ENCODE assay signal across 21 cellular contexts in the genomic region with DNA sequence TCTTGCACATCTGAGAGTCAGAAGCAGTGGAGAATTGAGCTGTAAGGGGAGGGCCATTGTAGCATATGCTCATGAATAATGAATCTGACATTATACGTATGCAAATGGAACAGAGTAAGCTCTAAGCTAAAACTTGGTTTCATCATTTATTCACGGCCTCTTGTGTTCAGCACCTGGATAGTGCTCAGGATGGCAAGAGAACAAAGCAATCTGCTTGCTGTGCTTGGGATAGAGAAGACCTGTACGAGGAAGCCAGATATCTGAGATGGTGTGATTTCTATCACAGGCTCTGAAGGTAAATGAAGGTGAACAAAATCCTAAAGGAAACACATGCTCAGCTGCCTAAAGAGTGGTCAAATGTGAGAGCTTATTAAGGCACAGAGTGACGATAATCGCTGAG.
DNase-seq lines count a peak whose midpoint lies in the region; ATAC-seq, FAIRE-seq and TF ChIP-seq lines count a peak whose summit lies in the region.
"Had no signal": no experiment of that assay in that cellular context is flagged by ENCODE, and none has a peak within 500 bp of the region (broad histone marks: within the 10 kb centered on the region; RNA-seq: fewer than 3 reads in every experiment).

No MANE protein-coding gene starts in this region.

- H3K27ac ChIP-seq in VCaP = peak overlapping the region; percentile 70; the same call in 1 of the 2 replicates
- H3K27ac ChIP-seq: A549, SK-N-MC had no signal

- TF ChIP-seq CTCF in VCaP (conservative IDR thresholded peaks at IDR 0.05) = no peak

- no peak for TF ChIP-seq RAD21 in Ishikawa (IDR thresholded peaks at IDR 0.05; ENCODE audit: low read depth)

- DNase-seq in GM12891 (ENCODE audit: insufficient read length, low spot score) (no peak), inferior parietal cortex (ENCODE audit: extremely low spot score) (peak; percentile 31), erythroblast (lab: John Stamatoyannopoulos, UW) (no peak)
- DNase-seq: DMS79, GOT3, MG63, NCI-H1694 treated with DMSO at 0.1 percent for 48 hours, NCI-H2081 treated with DMSO at 0.1 percent for 48 hours, NCI-H226, NCI-H510A treated with DMSO at 0.1 percent for 48 hours, NCI-H774, PC-3, RPMI8226, SHP77 treated with DMSO at 0.1 percent for 48 hours had no signal

- TF ChIP-seq POLR2A in GM12891 (IDR thresholded peaks at IDR 0.05; ENCODE audit: low read depth, low read length) (no peak), erythroblast (IDR thresholded peaks at IDR 0.05; ENCODE audit: low read length) (no peak)

- no peak for TF ChIP-seq EP300 in Ishikawa (IDR thresholded peaks at IDR 0.05; ENCODE audit: borderline replicate concordance)

- ATAC-seq in GM19035 (IDR thresholded peaks at IDR 0.05; ENCODE audit: unreplicated experiment) = no peak
- ATAC-seq in HG02623 (IDR thresholded peaks at IDR 0.05; ENCODE audit: unreplicated experiment) = no peak
- ATAC-seq: A549, PC-3 had no signal

- FAIRE-seq in GM12891 (lab: Jason Lieb, UNC) = peak; percentile 31
- FAIRE-seq: A549, D721Med had no signal

TF ChIP-seq in GM12891, 5 proteins besides CTCF, POLR2A, EP300 and RAD21:
- no peak for TF ChIP-seq POLR2AphosphoS5 (IDR thresholded peaks at IDR 0.05; ENCODE audit: low read depth, low read length)
- no peak for TF ChIP-seq POU2F2 (IDR thresholded peaks at IDR 0.05; ENCODE audit: low read depth, low read length)
- no peak for TF ChIP-seq TAF1 (IDR thresholded peaks at IDR 0.05; ENCODE audit: low read depth, low read length)
- TF ChIP-seq SPI1 (IDR thresholded peaks at IDR 0.05; ENCODE audit: low read depth, low read length) = no peak
- no peak for TF ChIP-seq PAX5 (IDR thresholded peaks at IDR 0.05; ENCODE audit: insufficient read depth, low read length, severe bottlenecking)
TF ChIP-seq in GM12891: peak in this region for 0.

TF ChIP-seq in Ishikawa, 13 proteins besides CTCF, POLR2A, EP300 and RAD21:
- TF ChIP-seq, protein P1, sequence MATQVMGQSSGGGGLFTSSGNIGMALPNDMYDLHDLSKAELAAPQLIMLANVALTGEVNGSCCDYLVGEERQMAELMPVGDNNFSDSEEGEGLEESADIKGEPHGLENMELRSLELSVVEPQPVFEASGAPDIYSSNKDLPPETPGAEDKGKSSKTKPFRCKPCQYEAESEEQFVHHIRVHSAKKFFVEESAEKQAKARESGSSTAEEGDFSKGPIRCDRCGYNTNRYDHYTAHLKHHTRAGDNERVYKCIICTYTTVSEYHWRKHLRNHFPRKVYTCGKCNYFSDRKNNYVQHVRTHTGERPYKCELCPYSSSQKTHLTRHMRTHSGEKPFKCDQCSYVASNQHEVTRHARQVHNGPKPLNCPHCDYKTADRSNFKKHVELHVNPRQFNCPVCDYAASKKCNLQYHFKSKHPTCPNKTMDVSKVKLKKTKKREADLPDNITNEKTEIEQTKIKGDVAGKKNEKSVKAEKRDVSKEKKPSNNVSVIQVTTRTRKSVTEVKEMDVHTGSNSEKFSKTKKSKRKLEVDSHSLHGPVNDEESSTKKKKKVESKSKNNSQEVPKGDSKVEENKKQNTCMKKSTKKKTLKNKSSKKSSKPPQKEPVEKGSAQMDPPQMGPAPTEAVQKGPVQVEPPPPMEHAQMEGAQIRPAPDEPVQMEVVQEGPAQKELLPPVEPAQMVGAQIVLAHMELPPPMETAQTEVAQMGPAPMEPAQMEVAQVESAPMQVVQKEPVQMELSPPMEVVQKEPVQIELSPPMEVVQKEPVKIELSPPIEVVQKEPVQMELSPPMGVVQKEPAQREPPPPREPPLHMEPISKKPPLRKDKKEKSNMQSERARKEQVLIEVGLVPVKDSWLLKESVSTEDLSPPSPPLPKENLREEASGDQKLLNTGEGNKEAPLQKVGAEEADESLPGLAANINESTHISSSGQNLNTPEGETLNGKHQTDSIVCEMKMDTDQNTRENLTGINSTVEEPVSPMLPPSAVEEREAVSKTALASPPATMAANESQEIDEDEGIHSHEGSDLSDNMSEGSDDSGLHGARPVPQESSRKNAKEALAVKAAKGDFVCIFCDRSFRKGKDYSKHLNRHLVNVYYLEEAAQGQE (IDR thresholded peaks at IDR 0.05; ENCODE audit: low read depth) = peak; percentile 60; the same call in 1 of the 2 replicates
- no peak for TF ChIP-seq ZBTB7A (IDR thresholded peaks at IDR 0.05; ENCODE audit: low read depth)
- no peak for TF ChIP-seq FOXM1 (IDR thresholded peaks at IDR 0.05; ENCODE audit: borderline replicate concordance, low read depth)
- no peak for TF ChIP-seq TEAD4 (IDR thresholded peaks at IDR 0.05)
- TF ChIP-seq TAF1 (IDR thresholded peaks at IDR 0.05; ENCODE audit: low read depth) = no peak
